Comparison of ENCODE assay signal across 10 cellular contexts in genomic region chr5:15009420-15009819, GRCh38.
DNase-seq lines count a peak whose midpoint lies in the region; ATAC-seq and TF ChIP-seq lines count a peak whose summit lies in the region.
"Had no signal": no experiment of that assay in that cellular context is flagged by ENCODE, and none has a peak within 500 bp of the region (broad histone marks: within the 10 kb centered on the region; RNA-seq: fewer than 3 reads in every experiment).

No MANE protein-coding gene starts in this region.

- H3K9me3 Mint-ChIP-seq in stimulated activated memory B cell treated with anti-CD40 and anti-IgM and Interleukin-4, amounts not matched to agents 10 μg/mL and 1 μg/mL and 100 μg/mL, for 72 hours: no peaks in the 10 kb centered on the region
- no peaks in the 10 kb centered on the region for H3K9me3 Mint-ChIP-seq in endodermal cell

- H3K9me3 ChIP-seq in prostate gland (no peaks in the 10 kb centered on the region), endodermal cell (ENCODE audit: control insufficient read depth, low read length) (no peaks in the 10 kb centered on the region)

- TF ChIP-seq CTCF in epithelial cell of esophagus (IDR thresholded peaks at IDR 0.05; ENCODE audit: insufficient read depth, low read depth, low read length, missing control alignments) (no peak), prostate gland (IDR thresholded peaks at IDR 0.05) (no peak), endodermal cell (conservative IDR thresholded peaks at IDR 0.05) (no peak)

- H3K27me3 ChIP-seq in prostate gland (replicated peaks; ENCODE audit: insufficient read depth): no peaks in the 10 kb centered on the region
- no peaks in the 10 kb centered on the region for H3K27me3 ChIP-seq in endodermal cell (ENCODE audit: control insufficient read depth, insufficient read depth, low read length, poor library complexity, severe bottlenecking)

- DNase-seq in HS-5 (ENCODE audit: low read depth) (peak; percentile 63), NCI-H748 treated with DMSO at 0.1 percent for 48 hours (lab: John Stamatoyannopoulos, UW) (peak; percentile 98), epithelial cell of esophagus (ENCODE audit: low read depth) (peak; percentile 86), prostate gland (ENCODE audit: low spot score) (peak; percentile 83), endodermal cell (no peak)
- DNase-seq: activated naive CD4-positive, alpha-beta T cell treated with Interleukin-2 at 50 U/mL for 16 hours; NCI-H1436 treated with DMSO at 0.1 percent for 48 hours had no signal

- H3K4me1 ChIP-seq in prostate gland (replicated peaks) (peaks cover 7% of the 10 kb centered on the region), endodermal cell (ENCODE audit: control insufficient read depth, insufficient read depth, low read length) (no peaks in the 10 kb centered on the region)

- H3K27me3 Mint-ChIP-seq in stimulated activated memory B cell treated with anti-CD40 and anti-IgM and Interleukin-4, amounts not matched to agents 10 μg/mL and 1 μg/mL and 100 μg/mL, for 72 hours: no peaks in the 10 kb centered on the region
- peaks cover 13% of the 10 kb centered on the region for H3K27me3 Mint-ChIP-seq in endodermal cell (ENCODE audit: insufficient read depth)

- no peaks in the 10 kb centered on the region for H3K36me3 ChIP-seq in prostate gland
- no peaks in the 10 kb centered on the region for H3K36me3 ChIP-seq in endodermal cell (ENCODE audit: control insufficient read depth, insufficient read depth, low read length)

- ATAC-seq in GM21423 (IDR thresholded peaks at IDR 0.05; ENCODE audit: unreplicated experiment): no peak
- ATAC-seq in stimulated activated memory B cell treated with anti-CD40 and anti-IgM and Interleukin-4, amounts not matched to agents 10 μg/mL and 1 μg/mL and 100 μg/mL, for 72 hours: no peak
- no peak for ATAC-seq in GM21381 (IDR thresholded peaks at IDR 0.05; ENCODE audit: unreplicated experiment)

- H3K36me3 Mint-ChIP-seq in stimulated activated memory B cell treated with anti-CD40 and anti-IgM and Interleukin-4, amounts not matched to agents 10 μg/mL and 1 μg/mL and 100 μg/mL, for 72 hours: no peaks in the 10 kb centered on the region
- H3K36me3 Mint-ChIP-seq in endodermal cell (ENCODE audit: low read depth): no peaks in the 10 kb centered on the region

- no peak overlapping the region for H3K4me3 ChIP-seq in epithelial cell of esophagus (ENCODE audit: low read length)
- no peak overlapping the region for H3K4me3 ChIP-seq in prostate gland
- no peak overlapping the region for H3K4me3 ChIP-seq in endodermal cell (ENCODE audit: low read length)

- H3K4me1 Mint-ChIP-seq in stimulated activated memory B cell treated with anti-CD40 and anti-IgM and Interleukin-4, amounts not matched to agents 10 μg/mL and 1 μg/mL and 100 μg/mL, for 72 hours: peaks cover 7% of the 10 kb centered on the region
- no peaks in the 10 kb centered on the region for H3K4me1 Mint-ChIP-seq in endodermal cell

- intact Hi-C loops in prostate gland (cut with DNase I): no loop called here

- H3K4me3 Mint-ChIP-seq in stimulated activated memory B cell treated with anti-CD40 and anti-IgM and Interleukin-4, amounts not matched to agents 10 μg/mL and 1 μg/mL and 100 μg/mL, for 72 hours: no peak overlapping the region
- H3K4me3 Mint-ChIP-seq in endodermal cell: no peak overlapping the region

- no peak for TF ChIP-seq POLR2A in prostate gland (IDR thresholded peaks at IDR 0.05)

- H3K27ac ChIP-seq in prostate gland (peak overlapping the region; percentile 36 to 73), endodermal cell (ENCODE audit: low read depth, low read length) (no peak overlapping the region)

- no peak overlapping the region for H3K27ac Mint-ChIP-seq in stimulated activated memory B cell treated with anti-CD40 and anti-IgM and Interleukin-4, amounts not matched to agents 10 μg/mL and 1 μg/mL and 100 μg/mL, for 72 hours
- H3K27ac Mint-ChIP-seq in endodermal cell: no peak overlapping the region

- WGBS in prostate gland: 10% methylated on average over 3 of the region's 3 CpGs
- WGBS in endodermal cell (ENCODE audit: insufficient coverage in 1 of 2, insufficient read length in 1 of 2), 2 experiments: 75 to 90% methylated on average over 2 to 3 of the region's 3 CpGs

- no peak overlapping the region for H3K9ac ChIP-seq in endodermal cell (ENCODE audit: extremely low read depth, low read length, poor library complexity, severe bottlenecking)
